In genomic region chr4:154495867-154496266, GRCh38 we compare ENCODE assay signal across 11 cellular contexts. TPM values are rescaled to one million over a fixed set of nuclear protein-coding genes. Genes with fewer than 3 reads are reported as not detected.
"Had no signal": no experiment of that assay in that cellular context is flagged by ENCODE, and none has a peak within 500 bp of the region (broad histone marks: within the 10 kb centered on the region; RNA-seq: fewer than 3 reads in every experiment).

No MANE protein-coding gene starts in this region.

- H3K9me3 ChIP-seq: HAP-1 had no signal

- FAIRE-seq: H1, H54 had no signal

- DNase-seq: GM23248, GOT3, H7, H9, HCEC 1CT, HFFc6 had no signal

- H3K4me2 ChIP-seq: GM23338 had no signal

- H3K4me1 ChIP-seq: HAP-1 had no signal

- H3K4me3 ChIP-seq: GM23248, GM23338, HAP-1 had no signal

- H3K27ac ChIP-seq: GM23248 had no signal

- H2AFZ ChIP-seq: GM23248, GM23338 had no signal

- H3K36me3 ChIP-seq: HAP-1 had no signal

- ATAC-seq: GM23338, HCT116 had no signal

- H3K9ac ChIP-seq: GM23248 had no signal

RNA-seq across cellular contexts. Expression of gene DCHS2, which starts 4.3 kb away (rescaled TPM):
- total RNA-seq: GM23248, HFFc6 had no signal
- polyA plus RNA-seq: GM23248 had no signal
